In the genomic region with DNA sequence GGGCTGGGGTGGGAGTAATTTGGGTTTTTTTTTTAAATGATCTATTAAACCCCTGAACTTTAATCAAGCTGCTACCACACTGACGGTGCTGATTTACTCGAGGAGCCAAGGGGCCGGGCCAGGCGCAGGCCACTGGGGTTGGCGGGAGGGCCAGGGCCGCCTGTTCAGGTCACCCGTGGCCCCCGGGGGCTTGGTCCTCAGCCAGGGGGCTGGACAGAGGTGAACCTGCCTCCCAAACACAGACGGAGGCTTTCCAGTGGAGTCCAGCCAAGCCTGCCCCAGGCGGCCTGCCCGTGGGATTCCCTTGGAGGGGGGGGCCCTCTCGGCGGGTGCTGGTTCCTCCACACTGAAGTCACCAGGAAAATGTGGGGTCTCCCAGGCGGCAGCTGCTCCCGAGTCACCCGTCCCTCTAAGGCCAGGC, we compare ENCODE assay signal across 9 cellular contexts.
DNase-seq lines count a peak whose midpoint lies in the region; ATAC-seq and TF ChIP-seq lines count a peak whose summit lies in the region.
"Had no signal": no experiment of that assay in that cellular context is flagged by ENCODE, and none has a peak within 500 bp of the region (broad histone marks: within the 10 kb centered on the region; RNA-seq: fewer than 3 reads in every experiment).

No MANE protein-coding gene starts in this region.

- TF ChIP-seq CTCF in vagina (IDR thresholded peaks at IDR 0.05), result no peak

- H3K4me3 ChIP-seq in vagina, result peak overlapping the region; percentile 17 to 33

- peaks cover 35% of the 10 kb centered on the region for H3K4me1 ChIP-seq in vagina

- H3K27me3 ChIP-seq in vagina, result no peaks in the 10 kb centered on the region

- peak; percentile 61 to 66 for ATAC-seq in left cardiac atrium
- ATAC-seq in HG03521 (IDR thresholded peaks at IDR 0.05; ENCODE audit: unreplicated experiment), result no peak
- no peak for ATAC-seq in GM18907 (IDR thresholded peaks at IDR 0.05; ENCODE audit: unreplicated experiment)
- ATAC-seq in HG02678 (IDR thresholded peaks at IDR 0.05; ENCODE audit: unreplicated experiment), result no peak

- DNase-seq in NCI-H1694 (lab: John Stamatoyannopoulos, UW) (peak; percentile 50), NCI-H1694 treated with DMSO at 0.1 percent for 48 hours (lab: John Stamatoyannopoulos, UW) (no peak), left cardiac atrium (peak; percentile 55), posterior cingulate gyrus (peak in 7 of 10 donors; percentile 7 to 88 (median 29)), vagina (ENCODE audit: extremely low spot score in 2 of 2) (no peak)
- DNase-seq: naive B cell had no signal

- no peaks in the 10 kb centered on the region for H3K36me3 ChIP-seq in vagina

- intact Hi-C loops in left cardiac atrium (cut with DNase I), result no loop called here
- intact Hi-C loops in posterior cingulate gyrus (cut with DNase I), result no loop called here
- intact Hi-C loops in vagina (cut with DNase I), result no loop called here

- H3K27ac ChIP-seq in vagina, result peak overlapping the region; percentile 76

- TF ChIP-seq POLR2A in vagina (IDR thresholded peaks at IDR 0.05), result no peak

- H3K9me3 ChIP-seq in vagina, result no peaks in the 10 kb centered on the region

Comparison
In these comparisons a context has a peak if more than half of its experiments do, and no peak if none do; other contexts are left out.
1. DNase-seq: peak in NCI-H1694 (single experiment), left cardiac atrium (single experiment) and posterior cingulate gyrus (7 of 10); none in NCI-H1694 treated with DMSO at 0.1 percent for 48 hours (single experiment) and vagina (0 of 2).
2. ATAC-seq: peak in left cardiac atrium (2 of 2); none in HG03521 (single experiment), GM18907 (single experiment) and HG02678 (single experiment).